ENCODE assay signal across 9 cellular contexts in the genomic region with DNA sequence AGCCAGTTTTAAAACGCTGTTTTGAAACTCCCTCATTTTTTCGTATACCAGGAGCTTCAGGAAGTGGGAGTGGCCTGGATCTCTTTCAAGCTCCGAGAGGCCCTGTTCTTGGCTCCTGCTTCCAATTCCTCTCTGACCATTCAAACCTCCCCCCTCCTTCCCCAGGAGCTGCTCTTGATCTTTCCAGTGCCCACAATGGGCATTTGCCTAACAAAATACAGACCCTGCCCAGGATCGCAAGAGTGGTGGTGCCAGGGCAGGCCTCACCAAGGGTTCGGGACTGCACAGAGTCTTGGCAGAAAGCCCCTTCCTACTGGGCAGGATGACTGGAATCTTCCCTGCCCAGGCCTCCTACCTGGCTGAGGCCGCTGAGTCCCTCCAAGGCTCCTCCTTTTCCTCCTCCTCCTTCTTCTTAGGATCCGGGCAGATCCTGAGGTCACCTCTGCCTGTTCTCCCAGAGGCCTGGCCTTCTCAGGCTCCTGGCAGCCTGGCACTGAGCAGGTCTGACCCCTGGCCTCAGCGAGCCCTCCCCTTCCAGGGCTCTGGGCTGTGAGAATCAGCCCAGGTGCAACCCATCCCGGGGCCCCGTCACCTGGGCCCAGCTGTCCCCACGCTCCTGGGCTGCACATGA.
A peak's percentile ranks its signal among the peaks of the same experiment; 100 is the strongest.
DNase-seq lines count a peak whose midpoint lies in the region; ATAC-seq, FAIRE-seq and TF ChIP-seq lines count a peak whose summit lies in the region.
"Had no signal": no experiment of that assay in that cellular context is flagged by ENCODE, and none has a peak within 500 bp of the region (broad histone marks: within the 10 kb centered on the region; RNA-seq: fewer than 3 reads in every experiment).

No MANE protein-coding gene starts in this region.

- DNase-seq in AG08395 (ENCODE audit: low spot score) (peak; percentile 83), NCI-H1092 treated with DMSO at 0.1 percent for 48 hours (lab: John Stamatoyannopoulos, UW) (peak; percentile 15), choroid plexus epithelial cell (ENCODE audit: low read depth) (peak; percentile 10), medulla oblongata (ENCODE audit: extremely low spot score) (peak; percentile 76), HTR-8/SVneo (ENCODE audit: insufficient read length, low spot score) (no peak)
- no peak for DNase-seq in stimulated activated CD4-positive, alpha-beta T cell treated with anti-CD3 and anti-CD28 coated beads, Interleukin-12 subunit alpha, Interleukin-12 subunit beta, amount 100 ng/mL, for 4 hours
- DNase-seq: activated naive CD4-positive, alpha-beta T cell treated with anti-CD3 and anti-CD28 coated beads, Interleukin-2, amount 50 U/mL, for 16 hours had no signal

- H3K4me3 ChIP-seq in choroid plexus epithelial cell (ENCODE audit: low read depth, low read length) = no peak overlapping the region

- TF ChIP-seq CTCF in choroid plexus epithelial cell (conservative IDR thresholded peaks at IDR 0.05; ENCODE audit: low read depth, low read length) = no peak

- ATAC-seq in HG03439 (IDR thresholded peaks at IDR 0.05; ENCODE audit: unreplicated experiment) (no peak), HG03135 (IDR thresholded peaks at IDR 0.05; ENCODE audit: unreplicated experiment) (no peak)

- no peak for FAIRE-seq in HTR-8/SVneo (lab: Jason Lieb, UNC)

Comparison
In these comparisons a context has a peak if more than half of its experiments do, and no peak if none do; other contexts are left out.
1. DNase-seq: peak in AG08395 (single experiment), NCI-H1092 treated with DMSO at 0.1 percent for 48 hours (single experiment), choroid plexus epithelial cell (single experiment) and medulla oblongata (single experiment); none in stimulated activated CD4-positive, alpha-beta T cell treated with anti-CD3 and anti-CD28 coated beads, Interleukin-12 subunit alpha, Interleukin-12 subunit beta, amount 100 ng/mL, for 4 hours (single experiment) and HTR-8/SVneo (single experiment).